Comparison of ENCODE assay signal across 20 cellular contexts in genomic region chr17:45718791-45719190, GRCh38.
"Had no signal": no experiment of that assay in that cellular context is flagged by ENCODE, and none has a peak within 500 bp of the region (broad histone marks: within the 10 kb centered on the region; RNA-seq: fewer than 3 reads in every experiment).

No MANE protein-coding gene starts in this region.

- H3K27ac ChIP-seq: epithelial cell of prostate, esophagus muscularis mucosa, gastrocnemius medialis, heart right ventricle, neutrophil, thyroid gland had no signal

- H3K36me3 Mint-ChIP-seq: type B pancreatic cell had no signal

- H3K9me3 ChIP-seq: gastrocnemius medialis, mucosa of descending colon, neutrophil, thyroid gland had no signal

- H3K36me3 ChIP-seq: esophagus muscularis mucosa, gastrocnemius medialis, heart right ventricle, neutrophil, thyroid gland had no signal

- H3K4me1 ChIP-seq: esophagus muscularis mucosa, heart right ventricle, thyroid gland had no signal

- DNase-seq: effector memory CD8-positive, alpha-beta T cell; gastrocnemius medialis; heart right ventricle; hypothalamus; mucosa of descending colon; naive thymus-derived CD8-positive, alpha-beta T cell; posterior cingulate gyrus; stimulated activated CD4-positive, alpha-beta T cell treated with anti-CD3 and anti-CD28 coated beads, Interleukin-2, amount 100 ng/mL, for 24 hours; stimulated activated CD4-positive, alpha-beta T cell treated with anti-CD3 and anti-CD28 coated beads, Interleukin-4, amount 100 ng/mL, for 4 hours; stimulated activated naive B cell treated with anti-CD40 and anti-IgM and Interleukin-4, amounts not matched to agents 10 μg/mL and 1 μg/mL and 100 μg/mL, for 72 hours; stimulated activated naive CD8-positive, alpha-beta T cell treated with anti-CD3 and anti-CD28 coated beads, Interleukin-15, amount 100 ng/mL, for 72 hours; substantia nigra; thyroid gland had no signal

- H3K4me3 Mint-ChIP-seq: effector memory CD8-positive, alpha-beta T cell; naive thymus-derived CD8-positive, alpha-beta T cell; stimulated activated naive B cell treated with anti-CD40 and anti-IgM and Interleukin-4, amounts not matched to agents 10 μg/mL and 1 μg/mL and 100 μg/mL, for 72 hours; stimulated activated naive CD8-positive, alpha-beta T cell treated with anti-CD3 and anti-CD28 coated beads, Interleukin-15, amount 100 ng/mL, for 72 hours; type B pancreatic cell had no signal

- H3K4me3 ChIP-seq: esophagus muscularis mucosa, gastrocnemius medialis, heart right ventricle, mucosa of descending colon, thyroid gland had no signal

- H3K9me3 Mint-ChIP-seq: effector memory CD8-positive, alpha-beta T cell; type B pancreatic cell had no signal

- H3K27me3 ChIP-seq: thyroid gland had no signal

- ATAC-seq: effector memory CD8-positive, alpha-beta T cell; gastrocnemius medialis; heart right ventricle; left lobe of liver; mucosa of descending colon; naive thymus-derived CD8-positive, alpha-beta T cell; sciatic nerve; stimulated activated naive B cell treated with anti-CD40 and anti-IgM and Interleukin-4, amounts not matched to agents 10 μg/mL and 1 μg/mL and 100 μg/mL, for 72 hours; stimulated activated naive CD8-positive, alpha-beta T cell treated with anti-CD3 and anti-CD28 coated beads, Interleukin-15, amount 100 ng/mL, for 72 hours had no signal

- FAIRE-seq: urothelium cell line had no signal

- H3K4me1 Mint-ChIP-seq: naive thymus-derived CD8-positive, alpha-beta T cell; stimulated activated naive B cell treated with anti-CD40 and anti-IgM and Interleukin-4, amounts not matched to agents 10 μg/mL and 1 μg/mL and 100 μg/mL, for 72 hours; stimulated activated naive CD8-positive, alpha-beta T cell treated with anti-CD3 and anti-CD28 coated beads, Interleukin-15, amount 100 ng/mL, for 72 hours had no signal

- H3K27ac Mint-ChIP-seq: effector memory CD8-positive, alpha-beta T cell; stimulated activated naive B cell treated with anti-CD40 and anti-IgM and Interleukin-4, amounts not matched to agents 10 μg/mL and 1 μg/mL and 100 μg/mL, for 72 hours; stimulated activated naive CD8-positive, alpha-beta T cell treated with anti-CD3 and anti-CD28 coated beads, Interleukin-15, amount 100 ng/mL, for 72 hours; type B pancreatic cell had no signal
